ENCODE assay signal across 19 cellular contexts in genomic region chr3:183641875-183642274, GRCh38. TPM values are rescaled to one million over a fixed set of nuclear protein-coding genes. Genes with fewer than 3 reads are reported as not detected.
DNase-seq lines count a peak whose midpoint lies in the region; ATAC-seq and TF ChIP-seq lines count a peak whose summit lies in the region.
"Had no signal": no experiment of that assay in that cellular context is flagged by ENCODE, and none has a peak within 500 bp of the region (broad histone marks: within the 10 kb centered on the region; RNA-seq: fewer than 3 reads in every experiment).

No MANE protein-coding gene starts in this region.

- H3K4me3 Mint-ChIP-seq in progenitor cell of endocrine pancreas (ENCODE audit: low read depth) (no peak overlapping the region), endothelial cell (ENCODE audit: unreplicated experiment) (no peak overlapping the region)
- no peak overlapping the region for H3K4me3 Mint-ChIP-seq in stimulated activated naive B cell treated with anti-CD40 and anti-IgM and Interleukin-4, amounts not matched to agents 10 μg/mL and 1 μg/mL and 100 μg/mL, for 72 hours
- H3K4me3 Mint-ChIP-seq in activated naive CD4-positive, alpha-beta T cell treated with anti-CD3 and anti-CD28 coated beads, Interleukin-2, amount 10 ng/mL, durations not matched to agents 7 days and 5 days = no peak overlapping the region

- no peak overlapping the region for H3K4me3 ChIP-seq in heart right ventricle
- H3K4me3 ChIP-seq: BLaER1, GM12878, GM23248 had no signal

- H3K27me3 ChIP-seq in heart right ventricle = no peaks in the 10 kb centered on the region
- H3K27me3 ChIP-seq: BLaER1 had no signal

- H3K4me1 ChIP-seq in heart right ventricle = peaks cover 14 to 93% (median 66%) of the 10 kb centered on the region in 9 donors

- H3K27ac Mint-ChIP-seq in progenitor cell of endocrine pancreas (peak overlapping the region; percentile 76), endothelial cell (ENCODE audit: unreplicated experiment) (no peak overlapping the region)
- no peak overlapping the region for H3K27ac Mint-ChIP-seq in stimulated activated naive B cell treated with anti-CD40 and anti-IgM and Interleukin-4, amounts not matched to agents 10 μg/mL and 1 μg/mL and 100 μg/mL, for 72 hours
- H3K27ac Mint-ChIP-seq in activated naive CD4-positive, alpha-beta T cell treated with anti-CD3 and anti-CD28 coated beads, Interleukin-2, amount 10 ng/mL, durations not matched to agents 7 days and 5 days = no peak overlapping the region

- CTCF ChIA-PET in activated naive CD4-positive, alpha-beta T cell treated with anti-CD3 and anti-CD28 coated beads, Interleukin-2, amount 10 ng/mL, durations not matched to agents 7 days and 5 days (lab: Charles Lee) = no interaction called here

- TF ChIP-seq CTCF in heart right ventricle (IDR thresholded peaks at IDR 0.05) (no peak), progenitor cell of endocrine pancreas (IDR thresholded peaks at IDR 0.05; ENCODE audit: unreplicated experiment) (no peak), endothelial cell (IDR thresholded peaks at IDR 0.05; ENCODE audit: unreplicated experiment) (no peak)

- peak overlapping the region in 8 of 10 donors; percentile 39 to 99 (median 72) for H3K27ac ChIP-seq in heart right ventricle
- H3K27ac ChIP-seq: BLaER1, GM23248, RWPE1 had no signal

- no peaks in the 10 kb centered on the region for H3K27me3 Mint-ChIP-seq in progenitor cell of endocrine pancreas
- H3K27me3 Mint-ChIP-seq in stimulated activated naive B cell treated with anti-CD40 and anti-IgM and Interleukin-4, amounts not matched to agents 10 μg/mL and 1 μg/mL and 100 μg/mL, for 72 hours = no peaks in the 10 kb centered on the region
- H3K27me3 Mint-ChIP-seq in endothelial cell (ENCODE audit: unreplicated experiment) = peaks cover 8% of the 10 kb centered on the region
- H3K27me3 Mint-ChIP-seq in activated naive CD4-positive, alpha-beta T cell treated with anti-CD3 and anti-CD28 coated beads, Interleukin-2, amount 10 ng/mL, durations not matched to agents 7 days and 5 days = no peaks in the 10 kb centered on the region

- peaks cover 16% of the 10 kb centered on the region for H3K36me3 Mint-ChIP-seq in progenitor cell of endocrine pancreas (ENCODE audit: insufficient read depth)
- peaks cover 0 to 5% of the 10 kb centered on the region in 2 donors for H3K36me3 Mint-ChIP-seq in stimulated activated naive B cell treated with anti-CD40 and anti-IgM and Interleukin-4, amounts not matched to agents 10 μg/mL and 1 μg/mL and 100 μg/mL, for 72 hours
- peaks cover 9% of the 10 kb centered on the region for H3K36me3 Mint-ChIP-seq in endothelial cell (ENCODE audit: low read depth, unreplicated experiment)
- H3K36me3 Mint-ChIP-seq in activated naive CD4-positive, alpha-beta T cell treated with anti-CD3 and anti-CD28 coated beads, Interleukin-2, amount 10 ng/mL, durations not matched to agents 7 days and 5 days = peaks cover 9% of the 10 kb centered on the region

- no peaks in the 10 kb centered on the region for H3K9me3 ChIP-seq in heart right ventricle

- DNase-seq in Right ventricle myocardium inferior (ENCODE audit: missing footprints) (no peak), cardiac septum (ENCODE audit: low spot score) (no peak), heart right ventricle (no peak), progenitor cell of endocrine pancreas (ENCODE audit: low spot score, unreplicated experiment) (no peak), endothelial cell (ENCODE audit: low spot score) (no peak)
- DNase-seq in stimulated activated naive B cell treated with anti-CD40 and anti-IgM and Interleukin-4, amounts not matched to agents 10 μg/mL and 1 μg/mL and 100 μg/mL, for 72 hours = no peak
- DNase-seq in activated naive CD4-positive, alpha-beta T cell treated with anti-CD3 and anti-CD28 coated beads, Interleukin-2, amount 10 ng/mL, durations not matched to agents 7 days and 5 days = no peak
- DNase-seq: DND-41, GM23248, KG1, NCI-H1048, NCI-H1436 treated with DMSO at 0.1 percent for 48 hours, NCI-H2029 treated with DMSO at 0.1 percent for 48 hours, NCI-H748 treated with DMSO at 0.1 percent for 48 hours, PC-3 had no signal

- H3K4me1 Mint-ChIP-seq in progenitor cell of endocrine pancreas (ENCODE audit: low read depth) (peaks cover 19% of the 10 kb centered on the region), endothelial cell (ENCODE audit: unreplicated experiment) (peaks cover 10% of the 10 kb centered on the region)
- H3K4me1 Mint-ChIP-seq in stimulated activated naive B cell treated with anti-CD40 and anti-IgM and Interleukin-4, amounts not matched to agents 10 μg/mL and 1 μg/mL and 100 μg/mL, for 72 hours = peaks cover 15 to 17% of the 10 kb centered on the region in 2 donors
- peaks cover 16% of the 10 kb centered on the region for H3K4me1 Mint-ChIP-seq in activated naive CD4-positive, alpha-beta T cell treated with anti-CD3 and anti-CD28 coated beads, Interleukin-2, amount 10 ng/mL, durations not matched to agents 7 days and 5 days

- ATAC-seq in Right ventricle myocardium inferior (peak; percentile 71), heart right ventricle (peak; percentile 45 to 79 (median 64)), esophagus mucosa (no peak)
- no peak for ATAC-seq in stimulated activated naive B cell treated with anti-CD40 and anti-IgM and Interleukin-4, amounts not matched to agents 10 μg/mL and 1 μg/mL and 100 μg/mL, for 72 hours (replicated peaks)
- ATAC-seq: GM12878, PC-3 had no signal

- H3K9me3 Mint-ChIP-seq in progenitor cell of endocrine pancreas (ENCODE audit: low read depth) = no peaks in the 10 kb centered on the region
- no peaks in the 10 kb centered on the region for H3K9me3 Mint-ChIP-seq in stimulated activated naive B cell treated with anti-CD40 and anti-IgM and Interleukin-4, amounts not matched to agents 10 μg/mL and 1 μg/mL and 100 μg/mL, for 72 hours
- H3K9me3 Mint-ChIP-seq in endothelial cell (ENCODE audit: unreplicated experiment) = no peaks in the 10 kb centered on the region
- no peaks in the 10 kb centered on the region for H3K9me3 Mint-ChIP-seq in activated naive CD4-positive, alpha-beta T cell treated with anti-CD3 and anti-CD28 coated beads, Interleukin-2, amount 10 ng/mL, durations not matched to agents 7 days and 5 days

- peaks cover 0 to 48% (median 0%) of the 10 kb centered on the region in 9 donors for H3K36me3 ChIP-seq in heart right ventricle

- intact Hi-C loops in Right ventricle myocardium inferior (cut with DNase I) = loop anchor here (5.0 kb wide), 1 partner anchor 40 kb away; no protein-coding TSS in a partner anchor
- intact Hi-C loops in cardiac septum (cut with DNase I) = no loop called here
- intact Hi-C loops in heart right ventricle (cut with DNase I) = no loop called here

- 61 to 68% methylated on average over 2 of the region's 2 CpGs for WGBS in heart right ventricle, 2 donors

RNA-seq across cellular contexts. Expression of gene KLHL24, which starts 6.5 kb away (rescaled TPM):
- total RNA-seq in Right ventricle myocardium inferior (228 TPM), cardiac septum (134 TPM), heart right ventricle (100 to 1,000 TPM; 159 to 305 (median 259) TPM), progenitor cell of endocrine pancreas (72.8 and 79.6 TPM in 2 replicates), esophagus mucosa (13.2 TPM), endothelial cell (ENCODE audit: unreplicated experiment) (50.9 TPM)
- polyA plus RNA-seq in heart right ventricle = 10 to 100 TPM in 1 of 2 donors, 1 to 10 TPM in 1; 7.6 to 39.7 TPM

RNA-seq across cellular contexts. Expression of gene YEATS2, which starts 55.7 kb away (rescaled TPM):
- total RNA-seq in Right ventricle myocardium inferior = 9.0 TPM
- 15.5 TPM for total RNA-seq in cardiac septum
- total RNA-seq in heart right ventricle = 10 to 100 TPM in 6 of 10 donors, 1 to 10 TPM in 4; 8.0 to 22.2 (median 10.5) TPM
- 1 to 10 TPM; 4.6 to 4.8 TPM for polyA plus RNA-seq in heart right ventricle
- 63.9 and 68.4 TPM in 2 replicates for total RNA-seq in progenitor cell of endocrine pancreas
- 13.2 TPM for total RNA-seq in esophagus mucosa
- 65.1 TPM for total RNA-seq in endothelial cell (ENCODE audit: unreplicated experiment)

Comparison
In these comparisons a context has a peak if more than half of its experiments do, and no peak if none do; other contexts are left out.
1. ATAC-seq: peak in Right ventricle myocardium inferior (single experiment) and heart right ventricle (8 of 8); none in stimulated activated naive B cell treated with anti-CD40 and anti-IgM and Interleukin-4, amounts not matched to agents 10 μg/mL and 1 μg/mL and 100 μg/mL, for 72 hours (0 of 2) and esophagus mucosa (single experiment).